ENCODE assay signal across 3 cellular contexts in the genomic region with DNA sequence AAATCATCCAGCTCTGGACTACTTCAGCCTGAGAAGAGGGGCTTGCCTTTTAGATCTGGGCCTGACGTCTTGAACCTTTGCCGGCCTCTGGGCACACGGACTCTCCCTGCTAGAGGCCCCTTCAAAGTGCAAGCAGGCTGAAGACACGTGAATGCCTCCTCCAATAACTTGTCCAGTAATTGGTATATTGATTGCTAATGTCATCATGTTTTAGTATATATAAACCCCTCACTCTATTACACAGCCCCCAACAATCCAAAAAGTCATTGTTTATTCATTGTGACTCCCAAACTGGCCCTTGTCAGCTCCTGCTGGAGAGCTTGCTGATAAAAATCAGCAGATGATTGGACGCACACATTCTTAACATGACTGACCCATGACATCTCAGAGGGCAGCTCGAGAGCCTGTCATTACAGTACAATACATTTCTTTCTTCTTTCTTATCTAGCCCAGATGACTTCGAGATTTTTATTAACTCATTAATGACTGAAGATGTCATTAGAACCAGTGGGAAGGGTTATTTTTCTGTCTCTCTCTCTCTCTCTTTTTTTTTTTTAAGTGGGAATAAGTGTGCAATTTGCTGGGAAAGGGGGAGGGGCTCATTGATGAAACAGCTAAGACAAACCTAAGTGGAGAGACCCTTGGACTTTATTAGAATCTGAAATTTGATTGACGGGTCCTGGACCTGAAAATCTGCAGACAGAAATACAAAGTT.
TF ChIP-seq lines count a peak whose summit lies in the region.

No MANE protein-coding gene starts in this region.

TF ChIP-seq in A549, 52 proteins besides CTCF, POLR2A, EP300 and RAD21:
- TF ChIP-seq, protein P1, sequence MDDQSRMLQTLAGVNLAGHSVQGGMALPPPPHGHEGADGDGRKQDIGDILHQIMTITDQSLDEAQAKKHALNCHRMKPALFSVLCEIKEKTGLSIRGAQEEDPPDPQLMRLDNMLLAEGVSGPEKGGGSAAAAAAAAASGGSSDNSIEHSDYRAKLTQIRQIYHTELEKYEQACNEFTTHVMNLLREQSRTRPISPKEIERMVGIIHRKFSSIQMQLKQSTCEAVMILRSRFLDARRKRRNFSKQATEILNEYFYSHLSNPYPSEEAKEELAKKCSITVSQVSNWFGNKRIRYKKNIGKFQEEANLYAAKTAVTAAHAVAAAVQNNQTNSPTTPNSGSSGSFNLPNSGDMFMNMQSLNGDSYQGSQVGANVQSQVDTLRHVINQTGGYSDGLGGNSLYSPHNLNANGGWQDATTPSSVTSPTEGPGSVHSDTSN (IDR thresholded peaks at IDR 0.05): 0 out of 2 replicates have a peak, but pooled peaks have one; percentile 53
- no peak for TF ChIP-seq TFCP2L1 (CRISPR knock-in tag; IDR thresholded peaks at IDR 0.05)
- TF ChIP-seq GATA3 (IDR thresholded peaks at IDR 0.05; ENCODE audit: borderline replicate concordance): peak; percentile 98
- TF ChIP-seq, protein P2, sequence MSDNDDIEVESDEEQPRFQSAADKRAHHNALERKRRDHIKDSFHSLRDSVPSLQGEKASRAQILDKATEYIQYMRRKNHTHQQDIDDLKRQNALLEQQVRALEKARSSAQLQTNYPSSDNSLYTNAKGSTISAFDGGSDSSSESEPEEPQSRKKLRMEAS (IDR thresholded peaks at IDR 0.05): peak; percentile 68
- TF ChIP-seq, protein P3, sequence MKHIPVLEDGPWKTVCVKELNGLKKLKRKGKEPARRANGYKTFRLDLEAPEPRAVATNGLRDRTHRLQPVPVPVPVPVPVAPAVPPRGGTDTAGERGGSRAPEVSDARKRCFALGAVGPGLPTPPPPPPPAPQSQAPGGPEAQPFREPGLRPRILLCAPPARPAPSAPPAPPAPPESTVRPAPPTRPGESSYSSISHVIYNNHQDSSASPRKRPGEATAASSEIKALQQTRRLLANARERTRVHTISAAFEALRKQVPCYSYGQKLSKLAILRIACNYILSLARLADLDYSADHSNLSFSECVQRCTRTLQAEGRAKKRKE (CRISPR knock-in tag; IDR thresholded peaks at IDR 0.05; ENCODE audit: low read depth): no peak
- TF ChIP-seq FOSL2 (IDR thresholded peaks at IDR 0.05): no peak
- peak; percentile 55 for TF ChIP-seq FOSL2 (CRISPR knock-in tag; IDR thresholded peaks at IDR 0.05)

TF ChIP-seq in IMR-90, 13 proteins besides CTCF, POLR2A, EP300 and RAD21:
- TF ChIP-seq BHLHE40 (IDR thresholded peaks at IDR 0.05; ENCODE audit: low read depth, low read length): no peak

TF ChIP-seq in K562, 482 proteins besides CTCF, POLR2A, EP300 and RAD21 (continues in another document):
- no peak for TF ChIP-seq PHB (CRISPR knock-in tag; IDR thresholded peaks at IDR 0.05)
- peak in 1 of 2 experiments; percentile 44; a peak in 1 of 4 replicates for TF ChIP-seq RCOR1 (IDR thresholded peaks at IDR 0.05; ENCODE audit: borderline replicate concordance in 1 of 2, low read depth in 2 of 2, low read length in 2 of 2)
- peak in 1 of 2 experiments; percentile 28; a peak in 1 of 4 replicates for TF ChIP-seq HDAC1 (IDR thresholded peaks at IDR 0.05)
- TF ChIP-seq TRIM24 (IDR thresholded peaks at IDR 0.05): peak in 1 of 2 experiments; percentile 25; a peak in 1 of 4 replicates
- peak; percentile 76 for TF ChIP-seq TEAD4 (IDR thresholded peaks at IDR 0.05; ENCODE audit: low read length)
- TF ChIP-seq TEAD4 (CRISPR knock-in tag; IDR thresholded peaks at IDR 0.05; ENCODE audit: borderline replicate concordance): no peak
- peak; percentile 57; the same call in 1 of the 2 replicates for TF ChIP-seq JUND (IDR thresholded peaks at IDR 0.05; ENCODE audit: borderline replicate concordance, low read depth, low read length)
- TF ChIP-seq JUND (tag; IDR thresholded peaks at IDR 0.05; ENCODE audit: borderline replicate concordance, low read depth, low read length): peak; percentile 42; the same call in 1 of the 3 replicates
- TF ChIP-seq, protein P4, sequence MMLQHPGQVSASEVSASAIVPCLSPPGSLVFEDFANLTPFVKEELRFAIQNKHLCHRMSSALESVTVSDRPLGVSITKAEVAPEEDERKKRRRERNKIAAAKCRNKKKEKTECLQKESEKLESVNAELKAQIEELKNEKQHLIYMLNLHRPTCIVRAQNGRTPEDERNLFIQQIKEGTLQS (IDR thresholded peaks at IDR 0.05): 0 out of 2 replicates have a peak, but pooled peaks have one; percentile 49
- TF ChIP-seq, protein P4 (CRISPR knock-in tag; conservative IDR thresholded peaks at IDR 0.05): no peak
- no peak for TF ChIP-seq CBX3 (IDR thresholded peaks at IDR 0.05; ENCODE audit: borderline replicate concordance in 1 of 2, low read length in 2 of 2)
- TF ChIP-seq, protein P5, sequence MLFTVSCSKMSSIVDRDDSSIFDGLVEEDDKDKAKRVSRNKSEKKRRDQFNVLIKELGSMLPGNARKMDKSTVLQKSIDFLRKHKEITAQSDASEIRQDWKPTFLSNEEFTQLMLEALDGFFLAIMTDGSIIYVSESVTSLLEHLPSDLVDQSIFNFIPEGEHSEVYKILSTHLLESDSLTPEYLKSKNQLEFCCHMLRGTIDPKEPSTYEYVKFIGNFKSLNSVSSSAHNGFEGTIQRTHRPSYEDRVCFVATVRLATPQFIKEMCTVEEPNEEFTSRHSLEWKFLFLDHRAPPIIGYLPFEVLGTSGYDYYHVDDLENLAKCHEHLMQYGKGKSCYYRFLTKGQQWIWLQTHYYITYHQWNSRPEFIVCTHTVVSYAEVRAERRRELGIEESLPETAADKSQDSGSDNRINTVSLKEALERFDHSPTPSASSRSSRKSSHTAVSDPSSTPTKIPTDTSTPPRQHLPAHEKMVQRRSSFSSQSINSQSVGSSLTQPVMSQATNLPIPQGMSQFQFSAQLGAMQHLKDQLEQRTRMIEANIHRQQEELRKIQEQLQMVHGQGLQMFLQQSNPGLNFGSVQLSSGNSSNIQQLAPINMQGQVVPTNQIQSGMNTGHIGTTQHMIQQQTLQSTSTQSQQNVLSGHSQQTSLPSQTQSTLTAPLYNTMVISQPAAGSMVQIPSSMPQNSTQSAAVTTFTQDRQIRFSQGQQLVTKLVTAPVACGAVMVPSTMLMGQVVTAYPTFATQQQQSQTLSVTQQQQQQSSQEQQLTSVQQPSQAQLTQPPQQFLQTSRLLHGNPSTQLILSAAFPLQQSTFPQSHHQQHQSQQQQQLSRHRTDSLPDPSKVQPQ (CRISPR knock-in tag; IDR thresholded peaks at IDR 0.05; ENCODE audit: borderline replicate concordance): no peak
- TF ChIP-seq, protein P6, sequence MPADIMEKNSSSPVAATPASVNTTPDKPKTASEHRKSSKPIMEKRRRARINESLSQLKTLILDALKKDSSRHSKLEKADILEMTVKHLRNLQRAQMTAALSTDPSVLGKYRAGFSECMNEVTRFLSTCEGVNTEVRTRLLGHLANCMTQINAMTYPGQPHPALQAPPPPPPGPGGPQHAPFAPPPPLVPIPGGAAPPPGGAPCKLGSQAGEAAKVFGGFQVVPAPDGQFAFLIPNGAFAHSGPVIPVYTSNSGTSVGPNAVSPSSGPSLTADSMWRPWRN (IDR thresholded peaks at IDR 0.05; ENCODE audit: low read depth): peak; percentile 11; the same call in 1 of the 2 replicates
- no peak for TF ChIP-seq ZNF41 (CRISPR knock-in tag; conservative IDR thresholded peaks at IDR 0.05)
- TF ChIP-seq, protein P7, sequence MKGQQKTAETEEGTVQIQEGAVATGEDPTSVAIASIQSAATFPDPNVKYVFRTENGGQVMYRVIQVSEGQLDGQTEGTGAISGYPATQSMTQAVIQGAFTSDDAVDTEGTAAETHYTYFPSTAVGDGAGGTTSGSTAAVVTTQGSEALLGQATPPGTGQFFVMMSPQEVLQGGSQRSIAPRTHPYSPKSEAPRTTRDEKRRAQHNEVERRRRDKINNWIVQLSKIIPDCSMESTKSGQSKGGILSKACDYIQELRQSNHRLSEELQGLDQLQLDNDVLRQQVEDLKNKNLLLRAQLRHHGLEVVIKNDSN (CRISPR knock-in tag; IDR thresholded peaks at IDR 0.05): no peak
- TF ChIP-seq SREBF2 (CRISPR knock-in tag; IDR thresholded peaks at IDR 0.05): no peak
- peak; percentile 36; the same call in 1 of the 2 replicates for TF ChIP-seq SMARCE1 (IDR thresholded peaks at IDR 0.05)
- 0 out of 2 replicates have a peak, but pooled peaks have one; percentile 2 for TF ChIP-seq CBFA2T2 (conservative IDR thresholded peaks at IDR 0.05)
- peak; percentile 74 for TF ChIP-seq BHLHE40 (IDR thresholded peaks at IDR 0.05; ENCODE audit: low read length)
- TF ChIP-seq NR2C2 (CRISPR knock-in tag; IDR thresholded peaks at IDR 0.05): no peak
- TF ChIP-seq NR2C2 (tag; IDR thresholded peaks at IDR 0.05): peak; percentile 79
- TF ChIP-seq MEIS2 (IDR thresholded peaks at IDR 0.05; ENCODE audit: partially characterized antibody): peak; percentile 63
- peak; percentile 60 for TF ChIP-seq DPF2 (IDR thresholded peaks at IDR 0.05)
- TF ChIP-seq SMARCA4 (IDR thresholded peaks at IDR 0.05): peak; percentile 74
- no peak for TF ChIP-seq ZNF79 (CRISPR knock-in tag; IDR thresholded peaks at IDR 0.05; ENCODE audit: low read depth)
- TF ChIP-seq TEAD1 (CRISPR knock-in tag; IDR thresholded peaks at IDR 0.05): peak in 1 of 2 experiments; percentile 59; a peak in 1 of 4 replicates
- peak; percentile 46; the same call in 1 of the 2 replicates for TF ChIP-seq HDAC2 (IDR thresholded peaks at IDR 0.05)
- TF ChIP-seq MECOM (CRISPR knock-in tag; IDR thresholded peaks at IDR 0.05): no peak
- TF ChIP-seq TEAD2 (tag; IDR thresholded peaks at IDR 0.05): peak; percentile 71
- TF ChIP-seq CXXC5 (CRISPR knock-in tag; IDR thresholded peaks at IDR 0.05): peak; percentile 88
- 0 out of 2 replicates have a peak, but pooled peaks have one; percentile 41 for TF ChIP-seq LEF1 (IDR thresholded peaks at IDR 0.05)
- TF ChIP-seq ZNF75A (CRISPR knock-in tag; IDR thresholded peaks at IDR 0.05): no peak
- peak; percentile 92 for TF ChIP-seq SOX6 (IDR thresholded peaks at IDR 0.05)
- TF ChIP-seq DACH1 (IDR thresholded peaks at IDR 0.05; ENCODE audit: partially characterized antibody): peak; percentile 77
- TF ChIP-seq, protein P8, sequence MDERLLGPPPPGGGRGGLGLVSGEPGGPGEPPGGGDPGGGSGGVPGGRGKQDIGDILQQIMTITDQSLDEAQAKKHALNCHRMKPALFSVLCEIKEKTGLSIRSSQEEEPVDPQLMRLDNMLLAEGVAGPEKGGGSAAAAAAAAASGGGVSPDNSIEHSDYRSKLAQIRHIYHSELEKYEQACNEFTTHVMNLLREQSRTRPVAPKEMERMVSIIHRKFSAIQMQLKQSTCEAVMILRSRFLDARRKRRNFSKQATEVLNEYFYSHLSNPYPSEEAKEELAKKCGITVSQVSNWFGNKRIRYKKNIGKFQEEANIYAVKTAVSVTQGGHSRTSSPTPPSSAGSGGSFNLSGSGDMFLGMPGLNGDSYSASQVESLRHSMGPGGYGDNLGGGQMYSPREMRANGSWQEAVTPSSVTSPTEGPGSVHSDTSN (CRISPR knock-in tag; IDR thresholded peaks at IDR 0.05; ENCODE audit: low read depth): no peak
- TF ChIP-seq, protein P8 (tag; conservative IDR thresholded peaks at IDR 0.05; ENCODE audit: low read depth): peak; percentile 58; the same call in 1 of the 2 replicates
- TF ChIP-seq NFE2 (IDR thresholded peaks at IDR 0.05; ENCODE audit: low read depth): peak; percentile 22; the same call in 1 of the 2 replicates
- no peak for TF ChIP-seq KLF6 (CRISPR knock-in tag; IDR thresholded peaks at IDR 0.05; ENCODE audit: borderline replicate concordance)
- TF ChIP-seq, protein P9, sequence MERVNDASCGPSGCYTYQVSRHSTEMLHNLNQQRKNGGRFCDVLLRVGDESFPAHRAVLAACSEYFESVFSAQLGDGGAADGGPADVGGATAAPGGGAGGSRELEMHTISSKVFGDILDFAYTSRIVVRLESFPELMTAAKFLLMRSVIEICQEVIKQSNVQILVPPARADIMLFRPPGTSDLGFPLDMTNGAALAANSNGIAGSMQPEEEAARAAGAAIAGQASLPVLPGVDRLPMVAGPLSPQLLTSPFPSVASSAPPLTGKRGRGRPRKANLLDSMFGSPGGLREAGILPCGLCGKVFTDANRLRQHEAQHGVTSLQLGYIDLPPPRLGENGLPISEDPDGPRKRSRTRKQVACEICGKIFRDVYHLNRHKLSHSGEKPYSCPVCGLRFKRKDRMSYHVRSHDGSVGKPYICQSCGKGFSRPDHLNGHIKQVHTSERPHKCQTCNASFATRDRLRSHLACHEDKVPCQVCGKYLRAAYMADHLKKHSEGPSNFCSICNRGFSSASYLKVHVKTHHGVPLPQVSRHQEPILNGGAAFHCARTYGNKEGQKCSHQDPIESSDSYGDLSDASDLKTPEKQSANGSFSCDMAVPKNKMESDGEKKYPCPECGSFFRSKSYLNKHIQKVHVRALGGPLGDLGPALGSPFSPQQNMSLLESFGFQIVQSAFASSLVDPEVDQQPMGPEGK (CRISPR knock-in tag; IDR thresholded peaks at IDR 0.05; ENCODE audit: borderline replicate concordance): no peak
- 0 out of 2 replicates have a peak, but pooled peaks have one; percentile 6 for TF ChIP-seq MTA2 (IDR thresholded peaks at IDR 0.05; ENCODE audit: low read depth)
- peak; percentile 44; the same call in 1 of the 2 replicates for TF ChIP-seq FOSL1 (tag; conservative IDR thresholded peaks at IDR 0.05)
- peak; percentile 50 for TF ChIP-seq ARID1B (IDR thresholded peaks at IDR 0.05)
